ENCODE assay signal across 17 cellular contexts in the genomic region with DNA sequence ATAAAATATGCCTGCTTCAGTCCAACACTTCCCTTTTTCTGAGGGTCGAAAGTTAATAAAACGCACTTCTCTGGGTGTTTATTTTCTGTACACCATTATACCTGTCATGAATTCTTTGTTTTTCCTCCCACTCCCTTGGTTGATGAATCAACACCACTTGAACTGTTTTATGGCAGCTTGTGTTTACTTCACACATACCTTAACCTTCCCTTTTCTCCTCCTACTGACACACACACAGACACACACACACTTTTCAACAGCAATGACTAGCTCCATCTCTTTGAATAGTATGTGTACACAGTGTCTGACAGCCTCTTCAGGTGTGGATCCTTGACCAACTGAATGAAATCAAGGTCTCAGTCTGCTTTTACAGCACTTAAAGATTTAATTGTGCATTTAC.
DNase-seq lines count a peak whose midpoint lies in the region; FAIRE-seq and TF ChIP-seq lines count a peak whose summit lies in the region.
"Had no signal": no experiment of that assay in that cellular context is flagged by ENCODE, and none has a peak within 500 bp of the region (broad histone marks: within the 10 kb centered on the region; RNA-seq: fewer than 3 reads in every experiment).

No MANE protein-coding gene starts in this region.

- no peak overlapping the region for H3K9ac ChIP-seq in trophoblast cell (ENCODE audit: low read length)

- no peak overlapping the region for H3K4me2 ChIP-seq in trophoblast cell (ENCODE audit: low read length)

- FAIRE-seq in frontal cortex (lab: Jason Lieb, UNC) = no peak

- H2AK5ac ChIP-seq in trophoblast cell (ENCODE audit: low read length) = no peak overlapping the region

- DNase-seq in DMS153 (lab: John Stamatoyannopoulos, UW) = peak; percentile 66
- DNase-seq in LoVo (ENCODE audit: low spot score) = peak; percentile 77
- peak; percentile 54 for DNase-seq in SHP77 treated with DMSO at 0.1 percent for 48 hours (lab: John Stamatoyannopoulos, UW)
- DNase-seq in kidney epithelial cell (ENCODE audit: low read depth) = peak; percentile 7
- no peak for DNase-seq in HPDE6-E6E7 (ENCODE audit: extremely low spot score)
- DNase-seq in trophoblast cell = no peak
- DNase-seq in frontal cortex (ENCODE audit: low spot score in 2 of 2) = no peak
- DNase-seq in SK-N-DZ (ENCODE audit: low spot score) = no peak
- DNase-seq: activated CD4-positive, alpha-beta T cell treated with anti-CD3 and anti-CD28 coated beads for 1 hour; activated CD8-positive, alpha-beta memory T cell treated with anti-CD3 and anti-CD28 coated beads, Interleukin-2, amount 50 U/mL, for 48 hours; activated naive CD4-positive, alpha-beta T cell treated with anti-CD3 and anti-CD28 coated beads for 36 hours; gastrocnemius medialis; OCI-M1; uterus had no signal

- H2BK120ac ChIP-seq in trophoblast cell (ENCODE audit: insufficient read depth, low read length, poor library complexity) = no peak overlapping the region

- H2AFZ ChIP-seq in trophoblast cell (ENCODE audit: insufficient read depth, low read length, poor library complexity) = no peak overlapping the region

- no peaks in the 10 kb centered on the region for H3K79me1 ChIP-seq in trophoblast cell (ENCODE audit: low read length)

- H3K4me1 ChIP-seq in trophoblast cell (ENCODE audit: control insufficient read depth in 1 of 2, insufficient read depth in 2 of 2, low read length in 2 of 2) = no peaks in the 10 kb centered on the region
- H3K4me1 ChIP-seq: gastrocnemius medialis, HAP-1, uterus had no signal

- H2BK5ac ChIP-seq in trophoblast cell (ENCODE audit: low read depth, low read length, poor library complexity) = no peak overlapping the region

- no peak overlapping the region for H3K4ac ChIP-seq in trophoblast cell (ENCODE audit: low read depth, low read length)

- no peaks in the 10 kb centered on the region for H3K36me3 ChIP-seq in kidney epithelial cell (ENCODE audit: control insufficient read depth, insufficient read depth, low read length)
- no peaks in the 10 kb centered on the region for H3K36me3 ChIP-seq in trophoblast cell (ENCODE audit: control insufficient read depth in 1 of 2, insufficient read depth in 2 of 2, low read length in 2 of 2)
- H3K36me3 ChIP-seq: cardiac muscle cell, gastrocnemius medialis, HAP-1, uterus had no signal

- H4K8ac ChIP-seq in trophoblast cell (ENCODE audit: low read depth, low read length) = no peak overlapping the region

- H4K12ac ChIP-seq in trophoblast cell (ENCODE audit: low read depth, low read length) = no peak overlapping the region

- no peak overlapping the region for H3K4me3 ChIP-seq in kidney epithelial cell (ENCODE audit: low read depth, low read length)
- no peak overlapping the region for H3K4me3 ChIP-seq in trophoblast cell (ENCODE audit: low read depth, low read length)
- H3K4me3 ChIP-seq: cardiac muscle cell, gastrocnemius medialis, HAP-1, uterus had no signal

- no peak overlapping the region for H3K27ac ChIP-seq in trophoblast cell (ENCODE audit: low read depth, low read length)
- H3K27ac ChIP-seq: cardiac muscle cell, gastrocnemius medialis, HL-60, uterus had no signal

- H3K23ac ChIP-seq in trophoblast cell (ENCODE audit: low read length) = no peak overlapping the region

- H3K18ac ChIP-seq in trophoblast cell (ENCODE audit: low read length) = no peak overlapping the region

- H2BK12ac ChIP-seq in trophoblast cell (ENCODE audit: low read length) = no peak overlapping the region

- whole genome bisulfite sequencing in trophoblast cell (ENCODE audit: extremely low coverage, insufficient coverage, insufficient read length) = no CpG with 5 or more reads among the region's 2 CpGs

- TF ChIP-seq CTCF in kidney epithelial cell (IDR thresholded peaks at IDR 0.05; ENCODE audit: insufficient read depth, low read length, poor library complexity, severe bottlenecking) = no peak

- H3K27me3 ChIP-seq in kidney epithelial cell (ENCODE audit: control insufficient read depth, insufficient read depth, low read length) (no peaks in the 10 kb centered on the region), trophoblast cell (ENCODE audit: insufficient read depth, low read length) (no peaks in the 10 kb centered on the region)
- H3K27me3 ChIP-seq: cardiac muscle cell, gastrocnemius medialis, uterus had no signal

- no peak overlapping the region for H4K91ac ChIP-seq in trophoblast cell (ENCODE audit: low read depth, low read length)

- H3K9me3 ChIP-seq in trophoblast cell (ENCODE audit: insufficient read depth, low read depth, low read length) = peaks cover 2% of the 10 kb centered on the region
- H3K9me3 ChIP-seq: gastrocnemius medialis, HAP-1, uterus had no signal

- no peaks in the 10 kb centered on the region for H3K79me2 ChIP-seq in trophoblast cell (ENCODE audit: control insufficient read depth, insufficient read depth, low read length, poor library complexity)

- no peak overlapping the region for H3K14ac ChIP-seq in trophoblast cell (ENCODE audit: low read length)

Comparison
In these comparisons a context has a peak if more than half of its experiments do, and no peak if none do; other contexts are left out.
1. DNase-seq: peak in DMS153 (single experiment), LoVo (single experiment), SHP77 treated with DMSO at 0.1 percent for 48 hours (single experiment) and kidney epithelial cell (single experiment); none in HPDE6-E6E7 (single experiment), trophoblast cell (0 of 2), frontal cortex (0 of 2) and SK-N-DZ (single experiment).